In the genomic region with DNA sequence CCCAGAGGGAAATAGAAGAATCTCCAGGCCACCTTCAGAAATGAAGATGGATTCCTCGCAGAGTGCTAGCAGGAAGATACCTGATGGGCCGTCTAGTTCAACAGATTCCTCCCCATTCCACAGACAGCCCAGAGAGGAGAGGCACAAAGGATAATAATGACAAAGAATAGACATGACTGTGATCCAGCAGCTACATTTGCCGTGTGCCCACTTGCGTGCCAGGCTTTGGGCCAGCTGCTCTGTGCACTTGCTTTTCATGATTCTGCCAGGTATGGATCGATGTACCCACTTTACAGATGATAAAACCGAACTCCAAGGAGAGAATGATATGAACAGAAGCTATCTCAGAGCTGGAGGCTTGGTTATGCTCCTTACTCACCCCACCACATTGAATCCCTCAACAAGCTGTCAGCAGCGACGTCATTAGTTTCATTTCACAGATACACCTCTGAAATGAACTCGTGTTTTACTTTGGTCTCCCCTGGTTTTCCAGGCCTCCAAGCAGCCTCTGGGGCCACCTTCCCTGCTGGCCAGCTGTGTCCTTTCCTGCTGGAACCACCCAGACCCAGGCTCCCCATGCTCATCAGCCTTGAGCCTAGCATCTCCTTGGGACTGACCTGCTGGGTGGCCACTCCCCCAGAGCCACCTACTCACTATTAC, we compare ENCODE assay signal across 13 cellular contexts. TPM values are rescaled to one million over a fixed set of nuclear protein-coding genes. Genes with fewer than 3 reads are reported as not detected.
DNase-seq lines count a peak whose midpoint lies in the region; ATAC-seq and TF ChIP-seq lines count a peak whose summit lies in the region.
"Had no signal": no experiment of that assay in that cellular context is flagged by ENCODE, and none has a peak within 500 bp of the region (broad histone marks: within the 10 kb centered on the region; RNA-seq: fewer than 3 reads in every experiment).

No MANE protein-coding gene starts in this region.

- H3K4me1 ChIP-seq in mesendoderm (ENCODE audit: control insufficient read depth, low read depth, low read length) = no peaks in the 10 kb centered on the region
- no peaks in the 10 kb centered on the region for H3K4me1 ChIP-seq in upper lobe of right lung

- peaks cover 3% of the 10 kb centered on the region for H3K27me3 Mint-ChIP-seq in T-helper 2 cell treated with Interferon-gamma antibody and Interleukin-4, amounts not matched to agents 5 μg/mL and 100 μg/mL, for 36 hours (ENCODE audit: low read depth)
- H3K27me3 Mint-ChIP-seq: CD4-positive, CD25-positive, alpha-beta regulatory T cell had no signal

- no peak for ATAC-seq in GM18505 (IDR thresholded peaks at IDR 0.05; ENCODE audit: unreplicated experiment)
- peak; percentile 16 for ATAC-seq in GM21367 (IDR thresholded peaks at IDR 0.05; ENCODE audit: unreplicated experiment)
- peak; percentile 1 for ATAC-seq in HG03175 (IDR thresholded peaks at IDR 0.05; ENCODE audit: unreplicated experiment)
- no peak for ATAC-seq in upper lobe of right lung

- H3K79me1 ChIP-seq in mesendoderm (ENCODE audit: low read length) = no peaks in the 10 kb centered on the region

- DNase-seq in mesendoderm (no peak), GM10248 (ENCODE audit: extremely low spot score) (no peak), upper lobe of right lung (no peak)
- no peak for DNase-seq in T-helper 2 cell treated with Interferon-gamma antibody and Interleukin-4, amounts not matched to agents 5 μg/mL and 100 μg/mL, for 36 hours (ENCODE audit: low spot score)
- DNase-seq: activated naive CD4-positive, alpha-beta T cell treated with anti-CD3 and anti-CD28 coated beads, Interleukin-2, amount 50 U/mL, for 16 hours; CD4-positive, CD25-positive, alpha-beta regulatory T cell; NCI-H2171 treated with DMSO at 0.1 percent for 48 hours; OCI-M1 had no signal

- peak overlapping the region; percentile 89 for H4K5ac ChIP-seq in mesendoderm (ENCODE audit: low read length)

- no peak overlapping the region for H2BK5ac ChIP-seq in mesendoderm (ENCODE audit: low read length)

- H3K18ac ChIP-seq in mesendoderm (ENCODE audit: low read length) = no peak overlapping the region

- no peaks in the 10 kb centered on the region for H3K4me1 Mint-ChIP-seq in T-helper 2 cell treated with Interferon-gamma antibody and Interleukin-4, amounts not matched to agents 5 μg/mL and 100 μg/mL, for 36 hours (ENCODE audit: low read depth)
- H3K4me1 Mint-ChIP-seq: CD4-positive, CD25-positive, alpha-beta regulatory T cell; central memory CD8-positive, alpha-beta T cell had no signal

- H3K27ac ChIP-seq in mesendoderm (ENCODE audit: low read depth, low read length) = no peak overlapping the region
- no peak overlapping the region for H3K27ac ChIP-seq in upper lobe of right lung

- CTCF ChIA-PET in GM10248 (lab: Yijun Ruan, JAX) = interaction anchor here (1.4 to 5.8 kb wide), 5 partner anchors 9 to 84 kb away, joined by 3 to 84 read pairs (median 6); no protein-coding TSS in a partner anchor

- H3K23ac ChIP-seq in mesendoderm (ENCODE audit: low read length) = no peak overlapping the region

- H3K4me2 ChIP-seq in mesendoderm (ENCODE audit: low read length) = no peak overlapping the region

- WGBS in mesendoderm (ENCODE audit: extremely low coverage, insufficient coverage, low lambda C conversion rate) = no CpG with 5 or more reads among the region's 9 CpGs

- TF ChIP-seq CTCF in GM10248 (IDR thresholded peaks at IDR 0.05; ENCODE audit: control extremely low read depth, extremely low read depth, low read depth, missing control alignments) (no peak), upper lobe of right lung (IDR thresholded peaks at IDR 0.05) (no peak)

- no peak overlapping the region for H3K4ac ChIP-seq in mesendoderm (ENCODE audit: low read depth, low read length)

- no peaks in the 10 kb centered on the region for H3K36me3 Mint-ChIP-seq in T-helper 2 cell treated with Interferon-gamma antibody and Interleukin-4, amounts not matched to agents 5 μg/mL and 100 μg/mL, for 36 hours (ENCODE audit: low read depth)
- H3K36me3 Mint-ChIP-seq: CD4-positive, CD25-positive, alpha-beta regulatory T cell had no signal

- intact Hi-C loops in upper lobe of right lung (cut with DNase I) = no loop called here

- H2BK15ac ChIP-seq in mesendoderm (replicated peaks; ENCODE audit: low read depth) = no peak overlapping the region

- H3K9ac ChIP-seq in mesendoderm (ENCODE audit: low read length) = no peak overlapping the region

- no peaks in the 10 kb centered on the region for H3K9me3 ChIP-seq in upper lobe of right lung

- H3K9me3 Mint-ChIP-seq in T-helper 2 cell treated with Interferon-gamma antibody and Interleukin-4, amounts not matched to agents 5 μg/mL and 100 μg/mL, for 36 hours = no peaks in the 10 kb centered on the region
- H3K9me3 Mint-ChIP-seq: central memory CD8-positive, alpha-beta T cell had no signal

- H3K4me3 ChIP-seq in mesendoderm (ENCODE audit: low read length) (no peak overlapping the region), upper lobe of right lung (no peak overlapping the region)

- H2BK120ac ChIP-seq in mesendoderm (ENCODE audit: low read depth, low read length) = no peak overlapping the region

- TF ChIP-seq POLR2A in GM18505 (IDR thresholded peaks at IDR 0.05; ENCODE audit: borderline replicate concordance, extremely low read depth, insufficient read depth, insufficient read length) = peak; percentile 19

- POLR2A ChIA-PET in GM10248 (lab: Yijun Ruan, JAX) = interaction anchor here (1.3 to 2.2 kb wide), 2 partner anchors 11 to 17 kb away, joined by 5 to 12 read pairs; a partner anchor contains a TSS

- H3K36me3 ChIP-seq in mesendoderm (ENCODE audit: control insufficient read depth, insufficient read depth, low read length) = no peaks in the 10 kb centered on the region
- H3K36me3 ChIP-seq in upper lobe of right lung = no peaks in the 10 kb centered on the region

- no peak overlapping the region for H3K27ac Mint-ChIP-seq in T-helper 2 cell treated with Interferon-gamma antibody and Interleukin-4, amounts not matched to agents 5 μg/mL and 100 μg/mL, for 36 hours
- H3K27ac Mint-ChIP-seq: CD4-positive, CD25-positive, alpha-beta regulatory T cell had no signal

- H3K56ac ChIP-seq in mesendoderm (ENCODE audit: low read length) = no peak overlapping the region

- no peak overlapping the region for H4K8ac ChIP-seq in mesendoderm (ENCODE audit: low read depth, low read length)

- H3K27me3 ChIP-seq in mesendoderm (ENCODE audit: insufficient read depth, low read length, poor library complexity) (no peaks in the 10 kb centered on the region), upper lobe of right lung (no peaks in the 10 kb centered on the region)

- no peaks in the 10 kb centered on the region for H3K79me2 ChIP-seq in mesendoderm (ENCODE audit: control insufficient read depth, insufficient read depth, low read length)

- no peak overlapping the region for H3K4me3 Mint-ChIP-seq in T-helper 2 cell treated with Interferon-gamma antibody and Interleukin-4, amounts not matched to agents 5 μg/mL and 100 μg/mL, for 36 hours
- H3K4me3 Mint-ChIP-seq: CD4-positive, CD25-positive, alpha-beta regulatory T cell; central memory CD8-positive, alpha-beta T cell had no signal

- H2AK5ac ChIP-seq in mesendoderm (ENCODE audit: low read length) = no peak overlapping the region

RNA-seq across cellular contexts. Expression of a gene that starts 11.9 kb away (rescaled TPM):
- polyA plus RNA-seq in mesendoderm (2013, experiment 1 of 2) = under 0.01 TPM
- polyA plus RNA-seq in mesendoderm (2013, experiment 2 of 2) = not detected
- 26.5 TPM for total RNA-seq in upper lobe of right lung
- total RNA-seq: LHCN-M2 had no signal

Comparison
In these comparisons a context has a peak if more than half of its experiments do, and no peak if none do; other contexts are left out.
1. ATAC-seq: peak in GM21367 (single experiment) and HG03175 (single experiment); none in GM18505 (single experiment) and upper lobe of right lung (single experiment).